ENCODE assay signal across 12 cellular contexts in genomic region chr3:54087581-54088410, GRCh38. TPM values are rescaled to one million over a fixed set of nuclear protein-coding genes. Genes with fewer than 3 reads are reported as not detected.
DNase-seq lines count a peak whose midpoint lies in the region; ATAC-seq and TF ChIP-seq lines count a peak whose summit lies in the region.
"Had no signal": no experiment of that assay in that cellular context is flagged by ENCODE, and none has a peak within 500 bp of the region (broad histone marks: within the 10 kb centered on the region; RNA-seq: fewer than 3 reads in every experiment).

No MANE protein-coding gene starts in this region.

- H3K9ac ChIP-seq in SK-N-SH: no peak overlapping the region

- no peaks in the 10 kb centered on the region for H3F3A ChIP-seq in SK-N-SH (replicated peaks; ENCODE audit: insufficient read depth)

- no peak overlapping the region for H3K4me2 ChIP-seq in SK-N-SH

- H3K9me3 Mint-ChIP-seq in mesothelial cell of epicardium: no peaks in the 10 kb centered on the region

- no peak overlapping the region for H2AFZ ChIP-seq in SK-N-SH (ENCODE audit: low read depth)

- no peak overlapping the region for H3K27ac Mint-ChIP-seq in mesothelial cell of epicardium

- 56% methylated on average over 14 of the region's 54 CpGs for WGBS in SK-N-SH (ENCODE audit: low lambda C conversion rate)
- WGBS in heart left ventricle, 4 donors: 14 to 22% (median 16%) methylated on average over 34 to 54 of the region's 54 CpGs

- no peaks in the 10 kb centered on the region for H3K79me2 ChIP-seq in SK-N-SH (ENCODE audit: insufficient read depth)

- CTCF ChIA-PET in SK-N-SH (lab: Yijun Ruan, JAX): interaction anchor here (1.6 kb wide), 1 partner anchor 59 kb away, joined by 3 read pairs; no protein-coding TSS in a partner anchor

- H3K4me3 Mint-ChIP-seq in mesothelial cell of epicardium: peak overlapping the region; percentile 51

- H3K4me3 ChIP-seq in SK-N-SH (ENCODE audit: low read depth in 2 of 2, low read length in 1 of 2) (no peak overlapping the region), heart left ventricle (peak overlapping the region in 11 of 12 donors; percentile 11 to 43 (median 36)), upper lobe of right lung (peak overlapping the region; percentile 42)
- H3K4me3 ChIP-seq: K562 had no signal

- no peak for TF ChIP-seq CTCF in SK-N-SH (IDR thresholded peaks at IDR 0.05)
- TF ChIP-seq CTCF in heart left ventricle (IDR thresholded peaks at IDR 0.05): no peak
- TF ChIP-seq CTCF in mesothelial cell of epicardium (IDR thresholded peaks at IDR 0.05; ENCODE audit: unreplicated experiment): no peak
- TF ChIP-seq CTCF in upper lobe of right lung (IDR thresholded peaks at IDR 0.05): no peak

- no peaks in the 10 kb centered on the region for H3K9me2 ChIP-seq in SK-N-SH

- H3K36me3 ChIP-seq in SK-N-SH (replicated peaks in 1 of 2; ENCODE audit: control insufficient read depth in 1 of 2, insufficient read depth in 2 of 2, low read length in 1 of 2) (no peaks in the 10 kb centered on the region), heart left ventricle (no peaks in the 10 kb centered on the region), upper lobe of right lung (no peaks in the 10 kb centered on the region)

- peaks cover 4% of the 10 kb centered on the region; the same call in 1 of the 2 replicates for H3K9me3 ChIP-seq in SK-N-SH
- no peaks in the 10 kb centered on the region for H3K9me3 ChIP-seq in heart left ventricle
- H3K9me3 ChIP-seq in upper lobe of right lung: no peaks in the 10 kb centered on the region

- no peaks in the 10 kb centered on the region for H4K20me1 ChIP-seq in SK-N-SH (ENCODE audit: insufficient read depth)

- H3K27me3 ChIP-seq in SK-N-SH (ENCODE audit: insufficient read depth): no peaks in the 10 kb centered on the region
- H3K27me3 ChIP-seq in heart left ventricle: peaks cover 0 to 53% (median 23%) of the 10 kb centered on the region in 9 donors
- peaks cover 11% of the 10 kb centered on the region for H3K27me3 ChIP-seq in upper lobe of right lung

- TF ChIP-seq POLR2A in heart left ventricle (IDR thresholded peaks at IDR 0.05): no peak

- no peak for TF ChIP-seq EP300 in SK-N-SH (IDR thresholded peaks at IDR 0.05; ENCODE audit: borderline replicate concordance in 1 of 2, low read depth in 1 of 2, low read length in 1 of 2)

- intact Hi-C loops in heart left ventricle (cut with DNase I) (no loop called here), upper lobe of right lung (cut with DNase I) (no loop called here)

- TF ChIP-seq RAD21 in SK-N-SH (IDR thresholded peaks at IDR 0.05; ENCODE audit: low read length): no peak

- H3K27me3 Mint-ChIP-seq in mesothelial cell of epicardium (ENCODE audit: low read depth): peaks cover 81% of the 10 kb centered on the region

- H3K4me1 Mint-ChIP-seq in mesothelial cell of epicardium: peaks cover 9% of the 10 kb centered on the region

- DNase-seq in SK-N-SH (peak; percentile 30), heart left ventricle (no peak), mesothelial cell of epicardium (ENCODE audit: low spot score in 2 of 2, unreplicated experiment in 2 of 2) (peak in 1 of 2 experiments; percentile 44), upper lobe of right lung (peak; percentile 69)
- no peak for DNase-seq in stimulated activated CD4-positive, alpha-beta T cell treated with anti-CD3 and anti-CD28 coated beads, Interleukin-4, amount 100 ng/mL, for 4 hours
- DNase-seq: activated T-cell treated with anti-CD3 and anti-CD28 coated beads for 4 hours, DND-41, erythroblast had no signal

- H3K4me1 ChIP-seq in SK-N-SH (ENCODE audit: control insufficient read depth in 1 of 2, insufficient read depth in 2 of 2, low read depth in 1 of 2, low read length in 1 of 2) (no peaks in the 10 kb centered on the region), heart left ventricle (peaks cover 0 to 7% (median 0%) of the 10 kb centered on the region in 12 donors), upper lobe of right lung (no peaks in the 10 kb centered on the region)

- no peaks in the 10 kb centered on the region for H3K36me3 Mint-ChIP-seq in mesothelial cell of epicardium

- no peak overlapping the region for H3K27ac ChIP-seq in SK-N-SH (ENCODE audit: low read depth in 2 of 2, low read length in 1 of 2)
- no peak overlapping the region for H3K27ac ChIP-seq in heart left ventricle
- H3K27ac ChIP-seq in upper lobe of right lung: no peak overlapping the region

- POLR2A ChIA-PET in SK-N-SH (lab: Yijun Ruan, JAX): no interaction called here

- ATAC-seq in SK-N-SH treated with all-trans-retinoic acid at 6 μM for 48 hours (no peak), heart left ventricle (peak in 2 of 4 donors; percentile 65 to 68), upper lobe of right lung (peak; percentile 83), HG02981 (IDR thresholded peaks at IDR 0.05; ENCODE audit: unreplicated experiment) (no peak), HG02759 (IDR thresholded peaks at IDR 0.05; ENCODE audit: unreplicated experiment) (no peak)
- ATAC-seq: K562 had no signal

TF ChIP-seq in SK-N-SH, 30 proteins besides CTCF, POLR2A, EP300 and RAD21:
- TF ChIP-seq EZH2phosphoT487 (IDR thresholded peaks at IDR 0.05; ENCODE audit: borderline replicate concordance, low read depth): no peak
- no peak for TF ChIP-seq USF2 (IDR thresholded peaks at IDR 0.05; ENCODE audit: borderline replicate concordance, low read depth, low read length)

TF ChIP-seq in SK-N-SH treated with all-trans-retinoic acid at 6 μM for 48 hours, 23 proteins besides CTCF, POLR2A, EP300 and RAD21:
- TF ChIP-seq POU6F1 (CRISPR knock-in tag; IDR thresholded peaks at IDR 0.05; ENCODE audit: borderline replicate concordance, low read depth) (no peak), PPARA (CRISPR knock-in tag; IDR thresholded peaks at IDR 0.05; ENCODE audit: borderline replicate concordance) (no peak)
TF ChIP-seq in SK-N-SH treated with all-trans-retinoic acid at 6 μM for 48 hours: peak in this region for 0.

RNA-seq across cellular contexts. Expression of gene CACNA2D3, which starts 34.6 kb away (rescaled TPM):
- 0.15 and 0.36 TPM in 2 replicates for polyA plus RNA-seq in SK-N-SH (2012; rRNA removed)
- polyA plus RNA-seq in SK-N-SH (2012; cell fraction: cytosol; rRNA removed): 0.12 and 0.14 TPM in 2 replicates
- polyA plus RNA-seq in SK-N-SH (2012; cell fraction: nucleus; rRNA removed): 0.34 and 0.39 TPM in 2 replicates
- 10 to 100 TPM in 6 of 9 donors, 1 to 10 TPM in 3; 7.2 to 25.1 (median 12.8) TPM for total RNA-seq in heart left ventricle
- 10 to 100 TPM in 1 of 2 donors, under 1 TPM in 1; 0.17 to 18.8 TPM for polyA plus RNA-seq in heart left ventricle
- total RNA-seq in mesothelial cell of epicardium: 1.7 to 2.8 TPM (median 2.3 TPM) in 3 replicates
- 7.3 TPM for total RNA-seq in upper lobe of right lung
- total RNA-seq: K562 had no signal

Comparison
In these comparisons a context has a peak if more than half of its experiments do, and no peak if none do; other contexts are left out.
1. DNase-seq: peak in SK-N-SH (single experiment) and upper lobe of right lung (single experiment); none in heart left ventricle (0 of 5) and stimulated activated CD4-positive, alpha-beta T cell treated with anti-CD3 and anti-CD28 coated beads, Interleukin-4, amount 100 ng/mL, for 4 hours (0 of 2).
2. H3K4me3 ChIP-seq: peak in heart left ventricle (11 of 12) and upper lobe of right lung (single experiment); none in SK-N-SH (0 of 2).